ENCODE assay signal across 17 cellular contexts in the genomic region with DNA sequence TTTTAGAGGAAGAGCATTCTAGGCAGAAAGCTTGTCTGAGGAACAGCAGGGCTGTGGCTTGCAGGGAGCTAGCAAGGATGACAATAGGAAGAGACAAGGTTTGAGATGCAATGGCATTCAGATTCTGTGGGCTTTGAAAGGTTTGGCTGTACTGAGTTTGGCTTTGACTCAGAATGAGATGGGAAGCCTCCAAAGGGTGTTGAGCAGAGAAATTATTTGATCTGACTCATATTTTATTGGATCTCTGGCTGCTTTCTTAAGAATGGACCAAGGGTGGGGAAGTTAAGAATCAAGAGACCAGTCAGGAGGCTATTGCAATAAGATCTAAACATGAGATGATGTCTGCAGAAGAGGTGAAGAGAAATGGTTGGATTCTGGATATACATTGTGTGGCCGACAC.
"Had no signal": no experiment of that assay in that cellular context is flagged by ENCODE, and none has a peak within 500 bp of the region (broad histone marks: within the 10 kb centered on the region; RNA-seq: fewer than 3 reads in every experiment).

No MANE protein-coding gene starts in this region.

- H3K9me3 Mint-ChIP-seq: neural crest cell; stimulated activated naive CD8-positive, alpha-beta T cell treated with anti-CD3 and anti-CD28 coated beads, Interleukin-15, amount 100 ng/mL, for 72 hours had no signal

- H3K27ac Mint-ChIP-seq: naive thymus-derived CD8-positive, alpha-beta T cell; stimulated activated naive B cell treated with anti-CD40 and anti-IgM and Interleukin-4, amounts not matched to agents 10 μg/mL and 1 μg/mL and 100 μg/mL, for 72 hours; stimulated activated naive CD8-positive, alpha-beta T cell treated with anti-CD3 and anti-CD28 coated beads, Interleukin-15, amount 100 ng/mL, for 72 hours had no signal

- H3K27me3 ChIP-seq: heart left ventricle had no signal

- H3K27me3 Mint-ChIP-seq: stimulated activated naive B cell treated with anti-CD40 and anti-IgM and Interleukin-4, amounts not matched to agents 10 μg/mL and 1 μg/mL and 100 μg/mL, for 72 hours; stimulated activated naive CD8-positive, alpha-beta T cell treated with anti-CD3 and anti-CD28 coated beads, Interleukin-15, amount 100 ng/mL, for 72 hours had no signal

- H3K4me3 ChIP-seq: heart left ventricle, mucosa of descending colon, skin epidermis had no signal

- H3K4me1 Mint-ChIP-seq: naive thymus-derived CD8-positive, alpha-beta T cell; neural crest cell; stimulated activated naive CD8-positive, alpha-beta T cell treated with anti-CD3 and anti-CD28 coated beads, Interleukin-15, amount 100 ng/mL, for 72 hours had no signal

- H3K27ac ChIP-seq: heart left ventricle, skin epidermis had no signal

- H3K4me1 ChIP-seq: heart left ventricle had no signal

- DNase-seq: effector memory CD4-positive, alpha-beta T cell; heart left ventricle; hippocampal formation; kidney glomerular epithelial cell; mammary epithelial cell; mucosa of descending colon; naive thymus-derived CD8-positive, alpha-beta T cell; posterior cingulate gyrus; stimulated activated CD4-positive, alpha-beta T cell treated with anti-CD3 and anti-CD28 coated beads, Interleukin-2, amount 100 ng/mL, for 24 hours; stimulated activated CD4-positive, alpha-beta T cell treated with anti-CD3 and anti-CD28 coated beads, Interleukin-4, amount 100 ng/mL, for 4 hours; stimulated activated naive B cell treated with anti-CD40 and anti-IgM and Interleukin-4, amounts not matched to agents 10 μg/mL and 1 μg/mL and 100 μg/mL, for 72 hours; stimulated activated naive CD8-positive, alpha-beta T cell treated with anti-CD3 and anti-CD28 coated beads, Interleukin-15, amount 100 ng/mL, for 72 hours; trophoblast cell had no signal

- H3K36me3 Mint-ChIP-seq: naive thymus-derived CD8-positive, alpha-beta T cell had no signal

- ATAC-seq: esophagus mucosa; heart left ventricle; mucosa of descending colon; naive thymus-derived CD8-positive, alpha-beta T cell; sciatic nerve; stimulated activated naive B cell treated with anti-CD40 and anti-IgM and Interleukin-4, amounts not matched to agents 10 μg/mL and 1 μg/mL and 100 μg/mL, for 72 hours; stimulated activated naive CD8-positive, alpha-beta T cell treated with anti-CD3 and anti-CD28 coated beads, Interleukin-15, amount 100 ng/mL, for 72 hours had no signal

- H3K36me3 ChIP-seq: heart left ventricle had no signal

- H3K4me3 Mint-ChIP-seq: naive thymus-derived CD8-positive, alpha-beta T cell; neural crest cell; stimulated activated naive CD8-positive, alpha-beta T cell treated with anti-CD3 and anti-CD28 coated beads, Interleukin-15, amount 100 ng/mL, for 72 hours had no signal
